In genomic region chr17:81487487-81488275, GRCh38 we compare ENCODE assay signal across 8 cellular contexts. TPM values are rescaled to one million over a fixed set of nuclear protein-coding genes. Genes with fewer than 3 reads are reported as not detected.
DNase-seq lines count a peak whose midpoint lies in the region; ATAC-seq lines count a peak whose summit lies in the region.

No MANE protein-coding gene starts in this region.

- peaks cover 9% of the 10 kb centered on the region for H3K4me1 ChIP-seq in Karpas-422 (ENCODE audit: low read length)

- H3K27ac ChIP-seq in Karpas-422 (ENCODE audit: low read length) = no peak overlapping the region

- no peaks in the 10 kb centered on the region for H3K27me3 ChIP-seq in Karpas-422 (ENCODE audit: low read length)

- H3K9me2 ChIP-seq in Karpas-422 (replicated peaks; ENCODE audit: insufficient read depth, low read length) = no peaks in the 10 kb centered on the region

- H2AFZ ChIP-seq in Karpas-422 (ENCODE audit: low read length) = no peak overlapping the region

- peak; percentile 57 for ATAC-seq in GM21381 (IDR thresholded peaks at IDR 0.05; ENCODE audit: unreplicated experiment)

- H3K9me3 ChIP-seq in Karpas-422 (ENCODE audit: low read length) = no peaks in the 10 kb centered on the region

- DNase-seq in Ammon's horn (ENCODE audit: low spot score) = peak; percentile 69
- DNase-seq in NCI-H146 treated with DMSO at 0.1 percent for 48 hours (lab: John Stamatoyannopoulos, UW; ENCODE audit: unreplicated experiment) = peak; percentile 58
- peak; percentile 68 for DNase-seq in activated CD4-positive, CD25-positive, alpha-beta regulatory T cell treated with anti-CD3 and anti-CD28 coated beads, Interleukin-2, amount 50 U/mL, for 16 hours (ENCODE audit: low read depth, low spot score)
- peak; percentile 55 for DNase-seq in central memory CD4-positive, alpha-beta T cell
- peak; percentile 53 for DNase-seq in kidney glomerular epithelial cell (lab: John Stamatoyannopoulos, UW)
- DNase-seq in stimulated activated CD4-positive, alpha-beta T cell treated with anti-CD3 and anti-CD28 coated beads, Interleukin-15, amount 100 ng/mL, for 24 hours = peak; percentile 88
- DNase-seq in Karpas-422 = no peak

- H3K36me3 ChIP-seq in Karpas-422 (ENCODE audit: insufficient read depth, low read length) = no peaks in the 10 kb centered on the region

- no peak overlapping the region for H3K4me2 ChIP-seq in Karpas-422 (ENCODE audit: low read depth, low read length, poor library complexity, severe bottlenecking)

- H3K79me2 ChIP-seq in Karpas-422 (ENCODE audit: low read length) = no peaks in the 10 kb centered on the region

- no peaks in the 10 kb centered on the region for H4K20me1 ChIP-seq in Karpas-422 (ENCODE audit: insufficient read depth, low read depth, low read length)

- H3K9ac ChIP-seq in Karpas-422 (ENCODE audit: low read length) = no peak overlapping the region

- H3K4me3 ChIP-seq in Karpas-422 (ENCODE audit: low read length) = no peak overlapping the region

RNA-seq across cellular contexts. Expression of gene ACTG1, which starts 24.9 kb away (rescaled TPM):
- 2,634 and 2,913 TPM in 2 replicates for total RNA-seq in Karpas-422 (2014; rRNA removed; shearing (Covaris generic); ENCODE audit: low replicate concordance)

RNA-seq across cellular contexts. Expression of gene FSCN2, which starts 40.5 kb away (rescaled TPM):
- total RNA-seq in Karpas-422 (2014; rRNA removed; shearing (Covaris generic); ENCODE audit: low replicate concordance) = 0.63 and 1.2 TPM in 2 replicates
